ENCODE assay signal across 12 cellular contexts in the genomic region with DNA sequence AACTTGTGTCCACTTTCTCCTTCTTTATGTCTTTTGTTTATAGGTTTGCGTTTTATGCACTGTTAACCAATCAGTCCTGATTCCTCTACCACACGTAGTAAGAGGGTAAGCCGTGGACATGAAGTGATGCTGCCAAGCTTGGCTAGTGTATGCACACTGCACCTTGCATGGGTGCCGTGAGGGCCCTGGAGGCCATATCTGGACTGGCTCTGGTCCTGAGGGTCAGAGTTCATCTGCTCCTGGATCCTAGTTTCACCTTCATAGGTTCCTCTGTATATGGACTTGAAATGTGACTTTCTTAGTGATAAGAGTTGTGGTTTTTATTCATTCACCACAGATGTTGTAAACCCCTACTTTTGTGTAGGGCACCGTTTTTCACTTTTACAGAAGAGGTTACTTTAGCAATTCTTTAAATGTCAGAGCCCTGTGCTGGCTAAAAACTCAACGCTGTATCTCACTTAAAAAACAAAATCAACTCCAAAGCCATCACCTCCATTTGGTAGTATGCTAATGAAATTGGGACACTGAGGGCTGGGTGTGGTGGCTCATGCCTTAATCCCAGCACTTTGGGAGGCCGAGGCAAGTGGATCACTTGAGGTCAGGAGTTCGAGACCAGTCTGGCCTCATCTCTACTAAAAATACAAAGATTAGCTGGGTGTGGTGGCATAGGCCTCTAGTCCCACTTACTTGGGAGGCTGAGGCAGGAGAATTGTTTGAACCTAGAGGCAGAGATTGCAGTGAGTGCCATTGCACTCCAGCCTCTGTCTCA. TPM values are rescaled to one million over a fixed set of nuclear protein-coding genes. Genes with fewer than 3 reads are reported as not detected.
DNase-seq lines count a peak whose midpoint lies in the region; ATAC-seq, FAIRE-seq and TF ChIP-seq lines count a peak whose summit lies in the region.
"Had no signal": no experiment of that assay in that cellular context is flagged by ENCODE, and none has a peak within 500 bp of the region (broad histone marks: within the 10 kb centered on the region; RNA-seq: fewer than 3 reads in every experiment).

No MANE protein-coding gene starts in this region.

- H3K4me3 Mint-ChIP-seq in activated T-cell treated with anti-CD3 and anti-CD28 coated beads, Interleukin-2, amount 50 U/mL, for 4 hours, result peak overlapping the region; percentile 75
- H3K4me3 Mint-ChIP-seq in activated T-helper 1 cell treated with anti-CD3 and anti-CD28 coated beads, Interleukin-12 subunit alpha, Interleukin-12 subunit beta, Interleukin-2, Interleukin-4 antibody, amounts not matched to agents 30 ng/mL and 10 ng/mL and 1 ng/mL, durations not matched to agents 14 hours and 24 hours and 36 hours, result peak overlapping the region; percentile 71
- peak overlapping the region; percentile 84 for H3K4me3 Mint-ChIP-seq in stimulated activated naive CD8-positive, alpha-beta T cell treated with anti-CD3 and anti-CD28 coated beads, Interleukin-15, Interleukin-2, amounts not matched to agents 100 ng/mL and 50 ng/mL, for 24 hours

- peaks cover 20 to 45% (median 25%) of the 10 kb centered on the region in 3 donors for H3K4me1 ChIP-seq in pancreas

- no peaks in the 10 kb centered on the region for H3K9me3 Mint-ChIP-seq in activated T-cell treated with anti-CD3 and anti-CD28 coated beads, Interleukin-2, amount 50 U/mL, for 4 hours
- H3K9me3 Mint-ChIP-seq in activated T-helper 1 cell treated with anti-CD3 and anti-CD28 coated beads, Interleukin-12 subunit alpha, Interleukin-12 subunit beta, Interleukin-2, Interleukin-4 antibody, amounts not matched to agents 30 ng/mL and 10 ng/mL and 1 ng/mL, durations not matched to agents 14 hours and 24 hours and 36 hours, result no peaks in the 10 kb centered on the region
- H3K9me3 Mint-ChIP-seq in stimulated activated naive CD8-positive, alpha-beta T cell treated with anti-CD3 and anti-CD28 coated beads, Interleukin-15, Interleukin-2, amounts not matched to agents 100 ng/mL and 50 ng/mL, for 24 hours, result no peaks in the 10 kb centered on the region

- FAIRE-seq in pancreas (lab: Jason Lieb, UNC), result no peak
- FAIRE-seq: GM12891 had no signal

- ATAC-seq in activated T-cell treated with anti-CD3 and anti-CD28 coated beads, Interleukin-2, amount 50 U/mL, for 4 hours, result peak; percentile 46 to 59
- ATAC-seq in HG03135 (IDR thresholded peaks at IDR 0.05; ENCODE audit: unreplicated experiment), result peak; percentile 22
- no peak for ATAC-seq in pancreas

- H3K4me3 ChIP-seq in pancreas, result no peak overlapping the region

- H3K27me3 ChIP-seq in pancreas, result no peaks in the 10 kb centered on the region
- H3K27me3 ChIP-seq: brain microvascular endothelial cell had no signal

- TF ChIP-seq CTCF in pancreas (IDR thresholded peaks at IDR 0.05), result no peak

- no peaks in the 10 kb centered on the region for H3K36me3 ChIP-seq in pancreas

- no peaks in the 10 kb centered on the region for H3K27me3 Mint-ChIP-seq in activated T-cell treated with anti-CD3 and anti-CD28 coated beads, Interleukin-2, amount 50 U/mL, for 4 hours (ENCODE audit: low read depth)
- H3K27me3 Mint-ChIP-seq in activated T-helper 1 cell treated with anti-CD3 and anti-CD28 coated beads, Interleukin-12 subunit alpha, Interleukin-12 subunit beta, Interleukin-2, Interleukin-4 antibody, amounts not matched to agents 30 ng/mL and 10 ng/mL and 1 ng/mL, durations not matched to agents 14 hours and 24 hours and 36 hours (ENCODE audit: insufficient read depth), result no peaks in the 10 kb centered on the region
- no peaks in the 10 kb centered on the region for H3K27me3 Mint-ChIP-seq in stimulated activated naive CD8-positive, alpha-beta T cell treated with anti-CD3 and anti-CD28 coated beads, Interleukin-15, Interleukin-2, amounts not matched to agents 100 ng/mL and 50 ng/mL, for 24 hours

- WGBS in pancreas, 2 donors, result 81 to 84% methylated on average over 8 of the region's 8 CpGs

- peaks cover 48% of the 10 kb centered on the region for H3K36me3 Mint-ChIP-seq in activated T-cell treated with anti-CD3 and anti-CD28 coated beads, Interleukin-2, amount 50 U/mL, for 4 hours (ENCODE audit: insufficient read depth)
- H3K36me3 Mint-ChIP-seq in activated T-helper 1 cell treated with anti-CD3 and anti-CD28 coated beads, Interleukin-12 subunit alpha, Interleukin-12 subunit beta, Interleukin-2, Interleukin-4 antibody, amounts not matched to agents 30 ng/mL and 10 ng/mL and 1 ng/mL, durations not matched to agents 14 hours and 24 hours and 36 hours (ENCODE audit: low read depth), result peaks cover 69% of the 10 kb centered on the region
- peaks cover 68% of the 10 kb centered on the region for H3K36me3 Mint-ChIP-seq in stimulated activated naive CD8-positive, alpha-beta T cell treated with anti-CD3 and anti-CD28 coated beads, Interleukin-15, Interleukin-2, amounts not matched to agents 100 ng/mL and 50 ng/mL, for 24 hours (ENCODE audit: low read depth)

- no peak overlapping the region for H3K27ac ChIP-seq in pancreas
- H3K27ac ChIP-seq: brain microvascular endothelial cell, KMS-11 had no signal

- H3K4me1 Mint-ChIP-seq in activated T-cell treated with anti-CD3 and anti-CD28 coated beads, Interleukin-2, amount 50 U/mL, for 4 hours (ENCODE audit: low read depth), result peaks cover 83% of the 10 kb centered on the region
- H3K4me1 Mint-ChIP-seq in activated T-helper 1 cell treated with anti-CD3 and anti-CD28 coated beads, Interleukin-12 subunit alpha, Interleukin-12 subunit beta, Interleukin-2, Interleukin-4 antibody, amounts not matched to agents 30 ng/mL and 10 ng/mL and 1 ng/mL, durations not matched to agents 14 hours and 24 hours and 36 hours (ENCODE audit: low read depth), result peaks cover 98% of the 10 kb centered on the region
- H3K4me1 Mint-ChIP-seq in stimulated activated naive CD8-positive, alpha-beta T cell treated with anti-CD3 and anti-CD28 coated beads, Interleukin-15, Interleukin-2, amounts not matched to agents 100 ng/mL and 50 ng/mL, for 24 hours (ENCODE audit: low read depth), result peaks cover 89% of the 10 kb centered on the region

- H3K27ac Mint-ChIP-seq in activated T-helper 1 cell treated with anti-CD3 and anti-CD28 coated beads, Interleukin-12 subunit alpha, Interleukin-12 subunit beta, Interleukin-2, Interleukin-4 antibody, amounts not matched to agents 30 ng/mL and 10 ng/mL and 1 ng/mL, durations not matched to agents 14 hours and 24 hours and 36 hours, result peak overlapping the region; percentile 92
- peak overlapping the region; percentile 100 for H3K27ac Mint-ChIP-seq in stimulated activated naive CD8-positive, alpha-beta T cell treated with anti-CD3 and anti-CD28 coated beads, Interleukin-15, Interleukin-2, amounts not matched to agents 100 ng/mL and 50 ng/mL, for 24 hours

- intact Hi-C loops in activated T-helper 1 cell treated with anti-CD3 and anti-CD28 coated beads, Interleukin-12 subunit alpha, Interleukin-12 subunit beta, Interleukin-2, Interleukin-4 antibody, amounts not matched to agents 30 ng/mL and 10 ng/mL and 1 ng/mL, durations not matched to agents 14 hours and 24 hours and 36 hours (cut with micrococcal nuclease), result loop anchor here (1.0 to 10.0 kb wide), 4 partner anchors 194 to 1465 kb away; partner anchors contain the start of genes EIF2A, GPR171 and SERP1
- intact Hi-C loops in pancreas (cut with DNase I), result no loop called here

- no peaks in the 10 kb centered on the region for H3K9me3 ChIP-seq in pancreas

- no peak for DNase-seq in activated T-cell treated with anti-CD3 and anti-CD28 coated beads, Interleukin-2, amount 50 U/mL, for 4 hours
- no peak for DNase-seq in activated T-cell treated with anti-CD3 and anti-CD28 coated beads, Interleukin-2, amount 50 U/mL, for 1 hour
- DNase-seq in activated T-helper 1 cell treated with anti-CD3 and anti-CD28 coated beads, Interleukin-12 subunit alpha, Interleukin-12 subunit beta, Interleukin-2, Interleukin-4 antibody, amounts not matched to agents 30 ng/mL and 10 ng/mL and 1 ng/mL, durations not matched to agents 14 hours and 24 hours and 36 hours (ENCODE audit: low spot score), result no peak
- no peak for DNase-seq in pancreas
- DNase-seq in DMS 273 (lab: John Stamatoyannopoulos, UW; ENCODE audit: unreplicated experiment), result no peak
- DNase-seq in GDM1 (lab: John Stamatoyannopoulos, UW), result no peak
- DNase-seq: brain microvascular endothelial cell had no signal

RNA-seq across cellular contexts. Expression of gene SIAH2, which starts 22.9 kb away (rescaled TPM):
- total RNA-seq in activated T-cell treated with anti-CD3 and anti-CD28 coated beads, Interleukin-2, amount 50 U/mL, for 4 hours, result 100 to 1,000 TPM; 136 to 146 (median 141) TPM
- total RNA-seq in activated T-helper 1 cell treated with anti-CD3 and anti-CD28 coated beads, Interleukin-12 subunit alpha, Interleukin-12 subunit beta, Interleukin-2, Interleukin-4 antibody, amounts not matched to agents 30 ng/mL and 10 ng/mL and 1 ng/mL, durations not matched to agents 14 hours and 24 hours and 36 hours, result 175 and 177 TPM in 2 replicates
- 10 to 100 TPM in 5 of 6 donors, 1 to 10 TPM in 1; 9.7 to 14.9 (median 14.6) TPM for total RNA-seq in pancreas
- polyA plus RNA-seq in pancreas, result 1 to 10 TPM; 5.5 to 7.1 TPM

RNA-seq across cellular contexts. Expression of gene ERICH6, which starts 36.3 kb away (rescaled TPM):
- total RNA-seq in activated T-cell treated with anti-CD3 and anti-CD28 coated beads, Interleukin-2, amount 50 U/mL, for 4 hours, result not detected
- total RNA-seq in activated T-helper 1 cell treated with anti-CD3 and anti-CD28 coated beads, Interleukin-12 subunit alpha, Interleukin-12 subunit beta, Interleukin-2, Interleukin-4 antibody, amounts not matched to agents 30 ng/mL and 10 ng/mL and 1 ng/mL, durations not matched to agents 14 hours and 24 hours and 36 hours, result not detected in 2 replicates
- under 1 TPM in 1 of 6 donors, not detected in 5; 0.09 TPM for total RNA-seq in pancreas
- not detected for polyA plus RNA-seq in pancreas
- total RNA-seq: lower leg skin had no signal

Comparison
In these comparisons a context has a peak if more than half of its experiments do, and no peak if none do; other contexts are left out.
1. ATAC-seq: peak in activated T-cell treated with anti-CD3 and anti-CD28 coated beads, Interleukin-2, amount 50 U/mL, for 4 hours (2 of 2) and HG03135 (single experiment); none in pancreas (0 of 4).
2. RNA of gene SIAH2, which starts 22.9 kb away (total RNA-seq): 175 to 177 TPM in activated T-helper 1 cell treated with anti-CD3 and anti-CD28 coated beads, Interleukin-12 subunit alpha, Interleukin-12 subunit beta, Interleukin-2, Interleukin-4 antibody, amounts not matched to agents 30 ng/mL and 10 ng/mL and 1 ng/mL, durations not matched to agents 14 hours and 24 hours and 36 hours and 136 to 146 TPM in activated T-cell treated with anti-CD3 and anti-CD28 coated beads, Interleukin-2, amount 50 U/mL, for 4 hours; 9.7 to 14.9 TPM in pancreas; every median in the first group is over 4 times any median in the second.
3. Peak in every context shown above with its lines, with median percentiles within 50 percentile points of each other: H3K4me3 Mint-ChIP-seq.